2 cellular contexts compared by ENCODE assay signal in the genomic region with DNA sequence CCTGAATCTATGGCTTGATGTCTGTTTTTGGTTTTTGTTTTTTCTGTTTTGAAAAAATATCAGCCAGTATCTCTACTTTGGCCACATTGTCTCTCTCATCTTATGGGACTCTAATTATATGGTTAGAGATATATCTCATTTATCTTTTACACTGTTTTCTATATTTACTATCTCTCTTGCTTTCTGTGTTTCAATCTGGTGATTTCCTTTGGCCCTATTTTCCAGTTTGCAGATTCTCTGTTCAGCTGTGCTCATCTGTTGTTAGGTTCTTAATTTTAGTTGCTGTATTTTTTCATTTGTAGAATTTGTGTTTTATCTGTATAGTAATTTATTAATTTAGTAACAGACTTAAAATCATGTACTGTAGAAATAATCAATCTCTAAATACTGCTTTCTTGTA.
TF ChIP-seq lines count a peak whose summit lies in the region.

No MANE protein-coding gene starts in this region.

TF ChIP-seq in SK-N-SH, 30 proteins besides CTCF, POLR2A, EP300 and RAD21 (continued from another document):
- TF ChIP-seq PBX3 (IDR thresholded peaks at IDR 0.05) (no peak), EZH2phosphoT487 (IDR thresholded peaks at IDR 0.05; ENCODE audit: borderline replicate concordance, low read depth) (no peak), NRF1 (IDR thresholded peaks at IDR 0.05; ENCODE audit: low read depth, low read length) (no peak), MXI1 (IDR thresholded peaks at IDR 0.05; ENCODE audit: low read depth, low read length) (no peak), ZBTB33 (IDR thresholded peaks at IDR 0.05; ENCODE audit: borderline replicate concordance, low read depth) (no peak), FOXJ3 (CRISPR knock-in tag; IDR thresholded peaks at IDR 0.05) (no peak), GABPA (IDR thresholded peaks at IDR 0.05; ENCODE audit: low read depth) (no peak), SIN3A (IDR thresholded peaks at IDR 0.05; ENCODE audit: borderline replicate concordance, low read depth, low read length) (no peak), SMC3 (IDR thresholded peaks at IDR 0.05; ENCODE audit: low read depth, low read length) (no peak), RFX5 (IDR thresholded peaks at IDR 0.05; ENCODE audit: low read length) (no peak)
- TF ChIP-seq, protein P1, sequence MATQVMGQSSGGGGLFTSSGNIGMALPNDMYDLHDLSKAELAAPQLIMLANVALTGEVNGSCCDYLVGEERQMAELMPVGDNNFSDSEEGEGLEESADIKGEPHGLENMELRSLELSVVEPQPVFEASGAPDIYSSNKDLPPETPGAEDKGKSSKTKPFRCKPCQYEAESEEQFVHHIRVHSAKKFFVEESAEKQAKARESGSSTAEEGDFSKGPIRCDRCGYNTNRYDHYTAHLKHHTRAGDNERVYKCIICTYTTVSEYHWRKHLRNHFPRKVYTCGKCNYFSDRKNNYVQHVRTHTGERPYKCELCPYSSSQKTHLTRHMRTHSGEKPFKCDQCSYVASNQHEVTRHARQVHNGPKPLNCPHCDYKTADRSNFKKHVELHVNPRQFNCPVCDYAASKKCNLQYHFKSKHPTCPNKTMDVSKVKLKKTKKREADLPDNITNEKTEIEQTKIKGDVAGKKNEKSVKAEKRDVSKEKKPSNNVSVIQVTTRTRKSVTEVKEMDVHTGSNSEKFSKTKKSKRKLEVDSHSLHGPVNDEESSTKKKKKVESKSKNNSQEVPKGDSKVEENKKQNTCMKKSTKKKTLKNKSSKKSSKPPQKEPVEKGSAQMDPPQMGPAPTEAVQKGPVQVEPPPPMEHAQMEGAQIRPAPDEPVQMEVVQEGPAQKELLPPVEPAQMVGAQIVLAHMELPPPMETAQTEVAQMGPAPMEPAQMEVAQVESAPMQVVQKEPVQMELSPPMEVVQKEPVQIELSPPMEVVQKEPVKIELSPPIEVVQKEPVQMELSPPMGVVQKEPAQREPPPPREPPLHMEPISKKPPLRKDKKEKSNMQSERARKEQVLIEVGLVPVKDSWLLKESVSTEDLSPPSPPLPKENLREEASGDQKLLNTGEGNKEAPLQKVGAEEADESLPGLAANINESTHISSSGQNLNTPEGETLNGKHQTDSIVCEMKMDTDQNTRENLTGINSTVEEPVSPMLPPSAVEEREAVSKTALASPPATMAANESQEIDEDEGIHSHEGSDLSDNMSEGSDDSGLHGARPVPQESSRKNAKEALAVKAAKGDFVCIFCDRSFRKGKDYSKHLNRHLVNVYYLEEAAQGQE (IDR thresholded peaks at IDR 0.05; ENCODE audit: low read depth, low read length) = no peak

TF ChIP-seq in WTC11, 78 proteins besides CTCF, POLR2A, EP300 and RAD21 (continued from another document):
- TF ChIP-seq, protein P2, sequence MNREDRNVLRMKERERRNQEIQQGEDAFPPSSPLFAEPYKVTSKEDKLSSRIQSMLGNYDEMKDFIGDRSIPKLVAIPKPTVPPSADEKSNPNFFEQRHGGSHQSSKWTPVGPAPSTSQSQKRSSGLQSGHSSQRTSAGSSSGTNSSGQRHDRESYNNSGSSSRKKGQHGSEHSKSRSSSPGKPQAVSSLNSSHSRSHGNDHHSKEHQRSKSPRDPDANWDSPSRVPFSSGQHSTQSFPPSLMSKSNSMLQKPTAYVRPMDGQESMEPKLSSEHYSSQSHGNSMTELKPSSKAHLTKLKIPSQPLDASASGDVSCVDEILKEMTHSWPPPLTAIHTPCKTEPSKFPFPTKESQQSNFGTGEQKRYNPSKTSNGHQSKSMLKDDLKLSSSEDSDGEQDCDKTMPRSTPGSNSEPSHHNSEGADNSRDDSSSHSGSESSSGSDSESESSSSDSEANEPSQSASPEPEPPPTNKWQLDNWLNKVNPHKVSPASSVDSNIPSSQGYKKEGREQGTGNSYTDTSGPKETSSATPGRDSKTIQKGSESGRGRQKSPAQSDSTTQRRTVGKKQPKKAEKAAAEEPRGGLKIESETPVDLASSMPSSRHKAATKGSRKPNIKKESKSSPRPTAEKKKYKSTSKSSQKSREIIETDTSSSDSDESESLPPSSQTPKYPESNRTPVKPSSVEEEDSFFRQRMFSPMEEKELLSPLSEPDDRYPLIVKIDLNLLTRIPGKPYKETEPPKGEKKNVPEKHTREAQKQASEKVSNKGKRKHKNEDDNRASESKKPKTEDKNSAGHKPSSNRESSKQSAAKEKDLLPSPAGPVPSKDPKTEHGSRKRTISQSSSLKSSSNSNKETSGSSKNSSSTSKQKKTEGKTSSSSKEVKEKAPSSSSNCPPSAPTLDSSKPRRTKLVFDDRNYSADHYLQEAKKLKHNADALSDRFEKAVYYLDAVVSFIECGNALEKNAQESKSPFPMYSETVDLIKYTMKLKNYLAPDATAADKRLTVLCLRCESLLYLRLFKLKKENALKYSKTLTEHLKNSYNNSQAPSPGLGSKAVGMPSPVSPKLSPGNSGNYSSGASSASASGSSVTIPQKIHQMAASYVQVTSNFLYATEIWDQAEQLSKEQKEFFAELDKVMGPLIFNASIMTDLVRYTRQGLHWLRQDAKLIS (CRISPR knock-in tag; IDR thresholded peaks at IDR 0.05; ENCODE audit: borderline replicate concordance) = no peak
